ENCODE assay signal across 2 cellular contexts in the genomic region with DNA sequence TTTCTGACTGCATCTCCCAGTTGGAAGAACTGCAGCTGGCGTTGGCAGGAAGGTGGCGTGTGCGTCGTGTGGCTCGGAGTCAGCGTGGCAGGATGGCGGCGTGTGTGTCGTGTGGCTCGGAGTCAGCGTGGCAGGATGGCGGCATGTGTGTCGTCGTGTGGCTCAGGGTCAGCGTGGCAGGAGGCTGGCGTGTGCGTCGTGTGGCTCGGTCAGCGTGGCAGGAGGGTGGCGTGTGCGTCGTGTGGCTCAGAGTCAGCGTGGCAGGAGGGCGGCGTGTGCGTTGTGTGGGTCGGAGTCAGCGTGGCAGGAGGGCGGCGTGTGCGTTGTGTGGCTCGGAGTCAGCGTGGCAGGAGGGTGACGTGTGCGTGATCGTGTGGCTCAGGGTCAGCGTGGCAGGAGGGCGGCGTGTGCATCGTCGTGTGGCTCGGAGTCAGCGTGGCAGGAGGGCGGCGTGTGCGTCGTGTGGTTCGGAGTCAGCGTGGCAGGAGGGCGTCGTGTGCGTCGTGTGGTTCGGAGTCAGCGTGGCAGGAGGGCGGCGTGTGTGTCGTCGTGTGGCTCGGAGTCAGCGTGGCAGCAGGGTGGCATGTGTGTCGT.
A peak's percentile ranks its signal among the peaks of the same experiment; 100 is the strongest.
TF ChIP-seq lines count a peak whose summit lies in the region.

No MANE protein-coding gene starts in this region.

TF ChIP-seq in HepG2, 621 proteins besides CTCF, POLR2A, EP300 and RAD21:
- TF ChIP-seq DNMT1 (CRISPR knock-in tag; IDR thresholded peaks at IDR 0.05): peak; percentile 42; the same call in 1 of the 2 replicates
- no peak for TF ChIP-seq HDAC2 (CRISPR knock-in tag; IDR thresholded peaks at IDR 0.05)
- peak; percentile 43; the same call in 1 of the 2 replicates for TF ChIP-seq ZBTB38 (CRISPR knock-in tag; IDR thresholded peaks at IDR 0.05)
- TF ChIP-seq ZSCAN30 (CRISPR knock-in tag; IDR thresholded peaks at IDR 0.05): no peak

TF ChIP-seq in WTC11, 78 proteins besides CTCF, POLR2A, EP300 and RAD21:
- TF ChIP-seq RORB (CRISPR knock-in tag; IDR thresholded peaks at IDR 0.05) (no peak), JAZF1 (CRISPR knock-in tag; IDR thresholded peaks at IDR 0.05) (no peak), ZNF396 (CRISPR knock-in tag; IDR thresholded peaks at IDR 0.05; ENCODE audit: borderline replicate concordance) (no peak), SMAD4 (CRISPR knock-in tag; IDR thresholded peaks at IDR 0.05) (no peak), EMX1 (CRISPR knock-in tag; IDR thresholded peaks at IDR 0.05) (no peak), CBFB (CRISPR knock-in tag; IDR thresholded peaks at IDR 0.05; ENCODE audit: low read depth) (no peak), ERG (CRISPR knock-in tag; IDR thresholded peaks at IDR 0.05) (no peak), GTF2I (CRISPR knock-in tag; conservative IDR thresholded peaks at IDR 0.05) (no peak), ZNF423 (CRISPR knock-in tag; IDR thresholded peaks at IDR 0.05) (no peak), TP53 (CRISPR knock-in tag; IDR thresholded peaks at IDR 0.05) (no peak), NR3C1 (CRISPR knock-in tag; conservative IDR thresholded peaks at IDR 0.05; ENCODE audit: low read depth) (no peak)
- TF ChIP-seq, protein P1, sequence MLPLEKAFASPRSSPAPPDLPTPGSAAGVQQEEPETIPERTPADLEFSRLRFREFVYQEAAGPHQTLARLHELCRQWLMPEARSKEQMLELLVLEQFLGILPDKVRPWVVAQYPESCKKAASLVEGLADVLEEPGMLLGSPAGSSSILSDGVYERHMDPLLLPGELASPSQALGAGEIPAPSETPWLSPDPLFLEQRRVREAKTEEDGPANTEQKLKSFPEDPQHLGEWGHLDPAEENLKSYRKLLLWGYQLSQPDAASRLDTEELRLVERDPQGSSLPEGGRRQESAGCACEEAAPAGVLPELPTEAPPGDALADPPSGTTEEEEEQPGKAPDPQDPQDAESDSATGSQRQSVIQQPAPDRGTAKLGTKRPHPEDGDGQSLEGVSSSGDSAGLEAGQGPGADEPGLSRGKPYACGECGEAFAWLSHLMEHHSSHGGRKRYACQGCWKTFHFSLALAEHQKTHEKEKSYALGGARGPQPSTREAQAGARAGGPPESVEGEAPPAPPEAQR (CRISPR knock-in tag; IDR thresholded peaks at IDR 0.05): no peak
- TF ChIP-seq, protein P2, sequence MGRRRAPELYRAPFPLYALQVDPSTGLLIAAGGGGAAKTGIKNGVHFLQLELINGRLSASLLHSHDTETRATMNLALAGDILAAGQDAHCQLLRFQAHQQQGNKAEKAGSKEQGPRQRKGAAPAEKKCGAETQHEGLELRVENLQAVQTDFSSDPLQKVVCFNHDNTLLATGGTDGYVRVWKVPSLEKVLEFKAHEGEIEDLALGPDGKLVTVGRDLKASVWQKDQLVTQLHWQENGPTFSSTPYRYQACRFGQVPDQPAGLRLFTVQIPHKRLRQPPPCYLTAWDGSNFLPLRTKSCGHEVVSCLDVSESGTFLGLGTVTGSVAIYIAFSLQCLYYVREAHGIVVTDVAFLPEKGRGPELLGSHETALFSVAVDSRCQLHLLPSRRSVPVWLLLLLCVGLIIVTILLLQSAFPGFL (CRISPR knock-in tag; IDR thresholded peaks at IDR 0.05; ENCODE audit: borderline replicate concordance): no peak
- TF ChIP-seq, protein P3, sequence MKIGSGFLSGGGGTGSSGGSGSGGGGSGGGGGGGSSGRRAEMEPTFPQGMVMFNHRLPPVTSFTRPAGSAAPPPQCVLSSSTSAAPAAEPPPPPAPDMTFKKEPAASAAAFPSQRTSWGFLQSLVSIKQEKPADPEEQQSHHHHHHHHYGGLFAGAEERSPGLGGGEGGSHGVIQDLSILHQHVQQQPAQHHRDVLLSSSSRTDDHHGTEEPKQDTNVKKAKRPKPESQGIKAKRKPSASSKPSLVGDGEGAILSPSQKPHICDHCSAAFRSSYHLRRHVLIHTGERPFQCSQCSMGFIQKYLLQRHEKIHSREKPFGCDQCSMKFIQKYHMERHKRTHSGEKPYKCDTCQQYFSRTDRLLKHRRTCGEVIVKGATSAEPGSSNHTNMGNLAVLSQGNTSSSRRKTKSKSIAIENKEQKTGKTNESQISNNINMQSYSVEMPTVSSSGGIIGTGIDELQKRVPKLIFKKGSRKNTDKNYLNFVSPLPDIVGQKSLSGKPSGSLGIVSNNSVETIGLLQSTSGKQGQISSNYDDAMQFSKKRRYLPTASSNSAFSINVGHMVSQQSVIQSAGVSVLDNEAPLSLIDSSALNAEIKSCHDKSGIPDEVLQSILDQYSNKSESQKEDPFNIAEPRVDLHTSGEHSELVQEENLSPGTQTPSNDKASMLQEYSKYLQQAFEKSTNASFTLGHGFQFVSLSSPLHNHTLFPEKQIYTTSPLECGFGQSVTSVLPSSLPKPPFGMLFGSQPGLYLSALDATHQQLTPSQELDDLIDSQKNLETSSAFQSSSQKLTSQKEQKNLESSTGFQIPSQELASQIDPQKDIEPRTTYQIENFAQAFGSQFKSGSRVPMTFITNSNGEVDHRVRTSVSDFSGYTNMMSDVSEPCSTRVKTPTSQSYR (CRISPR knock-in tag; IDR thresholded peaks at IDR 0.05): no peak
- TF ChIP-seq, protein P4, sequence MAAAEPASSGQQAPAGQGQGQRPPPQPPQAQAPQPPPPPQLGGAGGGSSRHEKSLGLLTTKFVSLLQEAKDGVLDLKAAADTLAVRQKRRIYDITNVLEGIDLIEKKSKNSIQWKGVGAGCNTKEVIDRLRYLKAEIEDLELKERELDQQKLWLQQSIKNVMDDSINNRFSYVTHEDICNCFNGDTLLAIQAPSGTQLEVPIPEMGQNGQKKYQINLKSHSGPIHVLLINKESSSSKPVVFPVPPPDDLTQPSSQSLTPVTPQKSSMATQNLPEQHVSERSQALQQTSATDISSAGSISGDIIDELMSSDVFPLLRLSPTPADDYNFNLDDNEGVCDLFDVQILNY (CRISPR knock-in tag; IDR thresholded peaks at IDR 0.05): no peak
- TF ChIP-seq, protein P5, sequence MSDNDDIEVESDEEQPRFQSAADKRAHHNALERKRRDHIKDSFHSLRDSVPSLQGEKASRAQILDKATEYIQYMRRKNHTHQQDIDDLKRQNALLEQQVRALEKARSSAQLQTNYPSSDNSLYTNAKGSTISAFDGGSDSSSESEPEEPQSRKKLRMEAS (CRISPR knock-in tag; IDR thresholded peaks at IDR 0.05): no peak
